Comparison of ENCODE assay signal across 8 cellular contexts in the genomic region with DNA sequence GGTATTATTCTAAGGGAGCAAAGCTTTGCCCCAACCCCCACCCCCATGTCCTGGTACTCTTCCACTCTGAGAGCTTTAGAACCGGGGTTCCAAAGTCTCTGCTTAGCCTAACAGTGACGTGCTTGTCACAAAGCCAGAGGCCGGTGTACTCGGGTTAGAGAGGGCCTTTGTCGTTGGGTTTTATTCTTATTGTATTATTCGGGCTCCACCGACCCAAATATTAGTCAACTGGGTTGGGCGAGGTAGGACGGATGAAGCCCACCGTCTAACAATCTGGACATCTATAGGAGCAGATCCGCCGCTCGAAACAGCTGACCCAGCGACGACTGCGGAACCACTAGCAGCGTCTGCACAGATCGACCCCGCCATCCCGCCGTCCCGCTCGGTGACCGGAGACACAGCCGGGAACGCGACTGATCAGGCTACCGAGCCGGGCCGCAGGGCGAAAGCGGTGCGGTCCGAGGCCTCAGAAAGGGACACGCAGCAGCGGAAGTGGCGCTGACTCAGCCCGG. TPM values are rescaled to one million over a fixed set of nuclear protein-coding genes. Genes with fewer than 3 reads are reported as not detected.
A peak's percentile ranks its signal among the peaks of the same experiment; 100 is the strongest.
DNase-seq lines count a peak whose midpoint lies in the region; ATAC-seq and TF ChIP-seq lines count a peak whose summit lies in the region.
"Not testable (repeated sequence)": the region's sequence is repeated elsewhere in the genome, so short reads cannot be mapped to it uniquely, and the experiment has no call there.

No MANE protein-coding gene starts in this region.

- TF ChIP-seq CTCF in nephron (IDR thresholded peaks at IDR 0.05; ENCODE audit: unreplicated experiment in 3 of 3) = not testable (repeated sequence)

- ATAC-seq in activated T-cell treated with anti-CD3 and anti-CD28 coated beads, Interleukin-2, amount 50 U/mL, for 72 hours (replicated peaks in 1 of 2) = peak in 1 of 2 donors; percentile 3

- peak overlapping the region; percentile 83 for H3K27ac ChIP-seq in CD4-positive, alpha-beta memory T cell (ENCODE audit: low read depth, low read length)
- H3K27ac ChIP-seq in duodenal mucosa (ENCODE audit: low read depth, low read length) = peak overlapping the region; percentile 89
- not testable (repeated sequence) for H3K27ac ChIP-seq in iPS DF 6.9 (ENCODE audit: low read length)
- peak overlapping the region; percentile 72 for H3K27ac ChIP-seq in substantia nigra (ENCODE audit: low read depth, low read length, poor library complexity, severe bottlenecking)

- POLR2A ChIA-PET in CD4-positive, alpha-beta memory T cell (lab: Charles Lee; ENCODE audit: partially characterized antibody) = interaction anchor here (1.0 to 6.7 kb wide), 3 partner anchors 10 to 204 kb away, joined by 4 to 82 read pairs (median 6); partner anchors contain the start of genes LATS1 and PPIL4

- H3K36me3 Mint-ChIP-seq in CD4-positive, alpha-beta memory T cell = peaks cover 0 to 15% of the 10 kb centered on the region in 2 donors
- not testable (repeated sequence) for H3K36me3 Mint-ChIP-seq in activated T-cell treated with anti-CD3 and anti-CD28 coated beads, Interleukin-2, amount 50 U/mL, for 72 hours (ENCODE audit: insufficient read depth in 2 of 2); nephron (ENCODE audit: low read depth)

- peak overlapping the region; percentile 66 to 98 for H3K9ac ChIP-seq in duodenal mucosa (ENCODE audit: low read depth in 1 of 2, low read length in 2 of 2)

- peaks cover 22 to 58% (median 38%) of the 10 kb centered on the region in 4 donors for H3K4me1 Mint-ChIP-seq in CD4-positive, alpha-beta memory T cell
- H3K4me1 Mint-ChIP-seq in activated T-cell treated with anti-CD3 and anti-CD28 coated beads, Interleukin-2, amount 50 U/mL, for 72 hours (ENCODE audit: low read depth) = peaks cover 66% of the 10 kb centered on the region
- H3K4me1 Mint-ChIP-seq in nephron = peaks cover 25% of the 10 kb centered on the region

- H3K9me3 ChIP-seq in CD4-positive, alpha-beta memory T cell (ENCODE audit: control insufficient read depth in 1 of 2, low read length in 2 of 2); HAP-1; MG63; duodenal mucosa (ENCODE audit: control insufficient read depth in 1 of 2, low read length in 2 of 2); iPS DF 6.9 (ENCODE audit: control insufficient read depth, insufficient read depth, low read length): not testable (repeated sequence)

- not testable (repeated sequence) for H3K9me3 Mint-ChIP-seq in CD4-positive, alpha-beta memory T cell; activated T-cell treated with anti-CD3 and anti-CD28 coated beads, Interleukin-2, amount 50 U/mL, for 72 hours; nephron

- peaks cover 61% of the 10 kb centered on the region for H3K4me1 ChIP-seq in CD4-positive, alpha-beta memory T cell (ENCODE audit: insufficient read depth, low read length)
- H3K4me1 ChIP-seq in HAP-1 (peaks cover 17% of the 10 kb centered on the region), duodenal mucosa (ENCODE audit: control insufficient read depth in 1 of 2, insufficient read depth in 2 of 2, low read length in 2 of 2) (peaks cover 24 to 30% of the 10 kb centered on the region in 2 donors)
- H3K4me1 ChIP-seq in iPS DF 6.9 (ENCODE audit: control insufficient read depth, insufficient read depth, low read length) = not testable (repeated sequence)

- not testable (repeated sequence) for DNase-seq in CD4-positive, alpha-beta memory T cell; HAP-1 (ENCODE audit: low spot score in 2 of 2); MG63; activated T-cell treated with anti-CD3 and anti-CD28 coated beads, Interleukin-2, amount 50 U/mL, for 72 hours; iPS DF 6.9 (ENCODE audit: low read depth, low spot score); substantia nigra (lab: John Stamatoyannopoulos, UW)

- peak overlapping the region; percentile 78 to 91 (median 88) for H3K4me3 Mint-ChIP-seq in CD4-positive, alpha-beta memory T cell
- peak overlapping the region; percentile 92 to 94 for H3K4me3 Mint-ChIP-seq in activated T-cell treated with anti-CD3 and anti-CD28 coated beads, Interleukin-2, amount 50 U/mL, for 72 hours
- peak overlapping the region; percentile 94 to 100 (median 100) for H3K4me3 Mint-ChIP-seq in nephron

- H3K4me3 ChIP-seq in CD4-positive, alpha-beta memory T cell (ENCODE audit: low read length in 2 of 2) = peak overlapping the region in 1 of 2 donors; percentile 95
- H3K4me3 ChIP-seq in HAP-1 (peak overlapping the region; percentile 95), MG63 (peak overlapping the region; percentile 92), duodenal mucosa (ENCODE audit: low read depth in 1 of 2, low read length in 2 of 2) (peak overlapping the region; percentile 62 to 96), iPS DF 6.9 (ENCODE audit: low read length) (peak overlapping the region; percentile 95; the same call in 1 of the 2 replicates)

- H3K27me3 Mint-ChIP-seq in CD4-positive, alpha-beta memory T cell; activated T-cell treated with anti-CD3 and anti-CD28 coated beads, Interleukin-2, amount 50 U/mL, for 72 hours (ENCODE audit: low read depth); nephron (ENCODE audit: low read depth): not testable (repeated sequence)

- WGBS in iPS DF 6.9 (ENCODE audit: insufficient coverage, insufficient read length) = no CpG with 5 or more reads among the region's 38 CpGs

- H3K27me3 ChIP-seq in CD4-positive, alpha-beta memory T cell (ENCODE audit: insufficient read depth, low read length); HAP-1 (ENCODE audit: low read depth); MG63; duodenal mucosa (ENCODE audit: control insufficient read depth in 1 of 2, insufficient read depth in 2 of 2, low read length in 2 of 2); iPS DF 6.9 (ENCODE audit: control insufficient read depth, insufficient read depth, low read length): not testable (repeated sequence)

- CTCF ChIA-PET in CD4-positive, alpha-beta memory T cell (lab: Charles Lee; ENCODE audit: partially characterized antibody) = interaction anchor here (0.7 to 1.6 kb wide), 3 partner anchors 24 to 673 kb away, joined by 4 to 6 read pairs (median 4); partner anchors contain the start of gene PPIL4

- intact Hi-C loops in CD4-positive, alpha-beta memory T cell (cut with micrococcal nuclease) = loop anchor here (5.0 kb wide), 1 partner anchor 202 kb away; the partner anchor contains the start of gene PPIL4

- not testable (repeated sequence) for H3K36me3 ChIP-seq in CD4-positive, alpha-beta memory T cell (ENCODE audit: insufficient read depth, low read length); HAP-1 (replicated peaks); duodenal mucosa (ENCODE audit: control insufficient read depth in 1 of 2, insufficient read depth in 2 of 2, low read length in 2 of 2); iPS DF 6.9 (ENCODE audit: control insufficient read depth, insufficient read depth, low read length)
- peaks cover 12% of the 10 kb centered on the region for H3K36me3 ChIP-seq in MG63

- peak overlapping the region in 6 of 7 donors; percentile 81 to 95 (median 86) for H3K27ac Mint-ChIP-seq in CD4-positive, alpha-beta memory T cell
- H3K27ac Mint-ChIP-seq in activated T-cell treated with anti-CD3 and anti-CD28 coated beads, Interleukin-2, amount 50 U/mL, for 72 hours = peak overlapping the region; percentile 82
- peak overlapping the region; percentile 60 to 92 (median 68) for H3K27ac Mint-ChIP-seq in nephron

- in situ Hi-C loops in HAP-1 (cut with MboI; ENCODE audit: low sequenced_read_pairs) = not testable (repeated sequence)

RNA-seq across cellular contexts. Expression of gene PCMT1, which starts 0.4 kb away (rescaled TPM):
- total RNA-seq in CD4-positive, alpha-beta memory T cell = 10 to 100 TPM; 50.8 to 55.8 TPM
- 100 to 1,000 TPM; 145 to 196 TPM for polyA plus RNA-seq in CD4-positive, alpha-beta memory T cell
- total RNA-seq in MG63 (2014; rRNA removed; shearing (Covaris generic); ENCODE audit: low replicate concordance) = 229 and 267 TPM in 2 replicates
- 10 to 100 TPM; 83.5 to 86.2 TPM for total RNA-seq in activated T-cell treated with anti-CD3 and anti-CD28 coated beads, Interleukin-2, amount 50 U/mL, for 72 hours

RNA-seq across cellular contexts. Expression of gene NUP43, which starts 2.8 kb away (rescaled TPM):
- 10 to 100 TPM; 56.0 to 58.3 TPM for total RNA-seq in CD4-positive, alpha-beta memory T cell
- 1 to 10 TPM; 1.9 to 7.3 TPM for polyA plus RNA-seq in CD4-positive, alpha-beta memory T cell
- 24.5 and 53.9 TPM in 2 replicates for total RNA-seq in MG63 (2014; rRNA removed; shearing (Covaris generic); ENCODE audit: low replicate concordance)
- 10 to 100 TPM; 66.6 to 78.7 TPM for total RNA-seq in activated T-cell treated with anti-CD3 and anti-CD28 coated beads, Interleukin-2, amount 50 U/mL, for 72 hours

RNA-seq across cellular contexts. Expression of gene LATS1, which starts 31.2 kb away (rescaled TPM):
- 10 to 100 TPM; 47.4 to 51.8 TPM for total RNA-seq in CD4-positive, alpha-beta memory T cell
- polyA plus RNA-seq in CD4-positive, alpha-beta memory T cell = 10 to 100 TPM in 1 of 2 donors, 1 to 10 TPM in 1; 5.8 to 16.4 TPM
- total RNA-seq in MG63 (2014; rRNA removed; shearing (Covaris generic); ENCODE audit: low replicate concordance) = 10.3 and 12.9 TPM in 2 replicates
- 10 to 100 TPM; 24.0 to 24.6 TPM for total RNA-seq in activated T-cell treated with anti-CD3 and anti-CD28 coated beads, Interleukin-2, amount 50 U/mL, for 72 hours
